In the genomic region with DNA sequence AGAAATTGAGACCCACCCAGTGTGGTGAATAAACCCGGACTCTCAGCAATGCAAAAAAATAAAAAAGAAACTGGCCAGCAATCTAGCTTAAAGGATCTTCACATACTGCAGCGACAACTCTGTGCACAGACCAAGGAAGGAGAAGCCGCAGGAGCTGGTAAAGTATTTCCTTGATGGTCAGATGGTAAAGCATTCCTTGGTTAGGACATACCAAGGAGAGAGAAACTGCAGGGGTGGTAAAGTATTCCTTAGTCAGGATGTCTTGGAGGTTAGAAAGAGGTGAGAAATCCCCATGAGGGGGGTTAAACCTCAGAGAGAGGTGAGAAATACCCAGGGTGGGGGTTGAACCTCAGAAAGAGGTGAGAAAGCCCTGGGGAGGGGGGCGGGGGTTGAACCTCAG, we compare ENCODE assay signal across 25 cellular contexts.
A peak's percentile ranks its signal among the peaks of the same experiment; 100 is the strongest.
DNase-seq lines count a peak whose midpoint lies in the region; ATAC-seq, FAIRE-seq and TF ChIP-seq lines count a peak whose summit lies in the region.
"Had no signal": no experiment of that assay in that cellular context is flagged by ENCODE, and none has a peak within 500 bp of the region (broad histone marks: within the 10 kb centered on the region; RNA-seq: fewer than 3 reads in every experiment).

No MANE protein-coding gene starts in this region.

- H3F3A ChIP-seq in PC-3 (ENCODE audit: low read length, unreplicated experiment), result no peaks in the 10 kb centered on the region

- H3K4me2 ChIP-seq in PC-3 (ENCODE audit: low read length), result no peak overlapping the region
- H3K4me2 ChIP-seq: A549 had no signal

- no peak for ATAC-seq in PC-3
- ATAC-seq in GM19397 (IDR thresholded peaks at IDR 0.05; ENCODE audit: unreplicated experiment), result no peak
- ATAC-seq: A549, SK-N-SH treated with all-trans-retinoic acid at 6 μM for 48 hours had no signal

- H3K36me3 ChIP-seq in PC-3 (ENCODE audit: low read depth, low read length) (no peaks in the 10 kb centered on the region), bronchial epithelial cell (ENCODE audit: control insufficient read depth, insufficient read depth, low read length) (no peaks in the 10 kb centered on the region)

- H3K4me3 ChIP-seq in PC-3 (ENCODE audit: low read length) (no peak overlapping the region), bronchial epithelial cell (ENCODE audit: low read depth, low read length) (no peak overlapping the region)
- H3K4me3 ChIP-seq: A549 had no signal

- no peaks in the 10 kb centered on the region for H3K27me3 ChIP-seq in PC-3 (ENCODE audit: low read length)
- H3K27me3 ChIP-seq in bronchial epithelial cell (ENCODE audit: control insufficient read depth, insufficient read depth, low read length), result no peaks in the 10 kb centered on the region

- H3K9me2 ChIP-seq in PC-3 (replicated peaks; ENCODE audit: low read length), result no peaks in the 10 kb centered on the region

- DNase-seq in activated naive CD4-positive, alpha-beta T cell treated with anti-CD3 and anti-CD28 coated beads for 36 hours, result no peak
- DNase-seq in activated naive CD4-positive, alpha-beta T cell (lab: John Stamatoyannopoulos, UW), result no peak
- DNase-seq in PC-3 (no peak), bronchial epithelial cell (ENCODE audit: low read depth) (peak; percentile 5), type B pancreatic cell (ENCODE audit: extremely low spot score, unreplicated experiment) (no peak), GM19239 (ENCODE audit: insufficient read length, low spot score) (no peak), HuH-7 (ENCODE audit: low spot score) (no peak)
- DNase-seq: Caco-2; CD4-positive, alpha-beta T cell; DMS153; H7; Kasumi-1; NCI-H1092 treated with DMSO at 0.1 percent for 48 hours; NCI-H146; NCI-H2081; NCI-H748 treated with DMSO at 0.1 percent for 48 hours; NK-92 treated with Interleukin-12 subunit alpha and Interleukin-12 subunit beta, amount 100 ng/mL, for 24 hours; RPMI8226; SIG-M5 had no signal

- peak overlapping the region; percentile 50 for H3K27ac Mint-ChIP-seq in activated naive CD4-positive, alpha-beta T cell treated with anti-CD3 and anti-CD28 coated beads for 36 hours
- peak overlapping the region; percentile 26 for H3K27ac Mint-ChIP-seq in type B pancreatic cell
- H3K27ac Mint-ChIP-seq: CD4-positive, alpha-beta T cell had no signal

- peaks cover 3% of the 10 kb centered on the region for H3K9me3 Mint-ChIP-seq in activated naive CD4-positive, alpha-beta T cell treated with anti-CD3 and anti-CD28 coated beads for 36 hours
- H3K9me3 Mint-ChIP-seq in type B pancreatic cell, result no peaks in the 10 kb centered on the region
- H3K9me3 Mint-ChIP-seq: CD4-positive, alpha-beta T cell; IgD-negative memory B cell had no signal

- POLR2A ChIA-PET in PC-3 (lab: Charles Lee; ENCODE audit: unreplicated experiment), result no interaction called here

- no peaks in the 10 kb centered on the region for H3K36me3 Mint-ChIP-seq in activated naive CD4-positive, alpha-beta T cell treated with anti-CD3 and anti-CD28 coated beads for 36 hours (ENCODE audit: low read depth)
- no peaks in the 10 kb centered on the region for H3K36me3 Mint-ChIP-seq in type B pancreatic cell
- H3K36me3 Mint-ChIP-seq: IgD-negative memory B cell had no signal

- no peak overlapping the region for H2AFZ ChIP-seq in PC-3 (ENCODE audit: low read length)

- no peaks in the 10 kb centered on the region for H3K9me3 ChIP-seq in PC-3 (ENCODE audit: low read length)
- H3K9me3 ChIP-seq: A549, Caco-2 had no signal

- CTCF ChIA-PET in activated naive CD4-positive, alpha-beta T cell treated with anti-CD3 and anti-CD28 coated beads for 36 hours (lab: Charles Lee), result no interaction called here
- CTCF ChIA-PET in PC-3 (lab: Charles Lee), result no interaction called here

- BruUV-seq in PC-3 (replicated peaks; lab: Mats Ljungman, UMichigan), result TSS peak; percentile 95

- no peaks in the 10 kb centered on the region for H3K79me2 ChIP-seq in PC-3 (ENCODE audit: low read length)

- H3K27me3 Mint-ChIP-seq in activated naive CD4-positive, alpha-beta T cell treated with anti-CD3 and anti-CD28 coated beads for 36 hours (ENCODE audit: low read depth), result peaks cover 14% of the 10 kb centered on the region
- no peaks in the 10 kb centered on the region for H3K27me3 Mint-ChIP-seq in type B pancreatic cell

- no peak overlapping the region for H3K27ac ChIP-seq in PC-3 (ENCODE audit: low read length)
- H3K27ac ChIP-seq: A549 had no signal

- no peak for FAIRE-seq in bronchial epithelial cell (lab: Jason Lieb, UNC)
- FAIRE-seq in GM19239 (lab: Jason Lieb, UNC), result no peak
- FAIRE-seq: A549, GM12891, GM18507 had no signal

- peaks cover 33% of the 10 kb centered on the region for H3K4me1 ChIP-seq in PC-3 (ENCODE audit: insufficient read depth, low read length)
- H3K4me1 ChIP-seq: Caco-2 had no signal

- intact Hi-C loops in activated naive CD4-positive, alpha-beta T cell treated with anti-CD3 and anti-CD28 coated beads for 36 hours (cut with micrococcal nuclease), result no loop called here
- intact Hi-C loops in PC-3 (cut with micrococcal nuclease), result no loop called here

- H3K9ac ChIP-seq in PC-3 (ENCODE audit: low read length), result no peak overlapping the region

- TF ChIP-seq CTCF in PC-3 (conservative IDR thresholded peaks at IDR 0.05; ENCODE audit: low read depth, low read length), result no peak
- TF ChIP-seq CTCF in bronchial epithelial cell (IDR thresholded peaks at IDR 0.05; ENCODE audit: insufficient read depth, low read length, severe bottlenecking), result no peak
- TF ChIP-seq CTCF in type B pancreatic cell (conservative IDR thresholded peaks at IDR 0.05), result no peak

- no peak overlapping the region for H3K4me3 Mint-ChIP-seq in activated naive CD4-positive, alpha-beta T cell treated with anti-CD3 and anti-CD28 coated beads for 36 hours
- H3K4me3 Mint-ChIP-seq in type B pancreatic cell, result no peak overlapping the region
- H3K4me3 Mint-ChIP-seq: CD4-positive, alpha-beta T cell had no signal

- no peaks in the 10 kb centered on the region for H4K20me1 ChIP-seq in PC-3 (ENCODE audit: low read length)

- peaks cover 9% of the 10 kb centered on the region for H3K4me1 Mint-ChIP-seq in activated naive CD4-positive, alpha-beta T cell treated with anti-CD3 and anti-CD28 coated beads for 36 hours (ENCODE audit: low read depth)
- H3K4me1 Mint-ChIP-seq in type B pancreatic cell (ENCODE audit: unreplicated experiment), result peaks cover 9% of the 10 kb centered on the region
